ENCODE assay signal across 1 cellular context in the genomic region with DNA sequence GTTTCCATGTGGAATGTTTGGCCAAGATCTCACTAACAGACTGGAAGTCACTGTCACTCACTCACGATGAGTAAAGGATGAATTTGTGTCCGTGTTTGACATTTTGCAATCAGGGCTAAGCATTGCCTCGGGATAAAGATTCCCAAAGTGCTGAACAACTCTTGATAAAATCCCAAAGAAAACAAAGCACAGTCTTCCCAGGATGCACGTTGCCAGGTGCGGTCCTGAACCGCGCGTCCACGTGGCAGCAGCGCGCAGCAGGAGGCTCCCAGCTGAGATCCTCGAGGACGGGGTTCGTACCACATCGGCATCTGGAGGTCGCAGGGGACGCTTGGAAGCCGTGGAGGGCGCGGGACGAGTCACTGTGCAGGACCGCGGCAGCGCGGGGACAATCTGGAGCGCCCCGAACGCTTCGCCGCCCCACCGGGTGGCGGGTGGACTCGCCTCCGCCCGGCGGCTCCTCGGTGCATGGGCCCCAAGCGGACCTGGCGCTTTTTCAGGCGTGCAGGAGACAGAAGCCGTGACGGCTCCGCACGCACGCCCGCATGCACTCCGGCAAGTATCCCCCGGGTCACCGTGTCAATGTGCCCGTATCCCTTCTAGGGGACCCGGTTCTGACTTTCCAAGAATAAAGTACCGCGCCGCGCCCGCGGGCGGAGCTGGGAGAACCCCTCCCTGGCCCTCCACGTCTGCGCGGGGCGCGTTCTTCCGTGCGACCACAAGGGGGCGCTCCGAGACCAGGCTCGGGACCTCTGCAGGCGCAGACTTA.
TF ChIP-seq lines count a peak whose summit lies in the region.

No MANE protein-coding gene starts in this region.

TF ChIP-seq in K562, 482 proteins besides CTCF, POLR2A, EP300 and RAD21 (continued from another document and continues in another):
- TF ChIP-seq DACH1 (IDR thresholded peaks at IDR 0.05; ENCODE audit: partially characterized antibody) (no peak), CHCHD3 (CRISPR knock-in tag; IDR thresholded peaks at IDR 0.05) (no peak), CCNT2 (IDR thresholded peaks at IDR 0.05; ENCODE audit: borderline replicate concordance, extremely low read depth, insufficient read length, low read depth, low read length) (peak; percentile 25), ZNF197 (CRISPR knock-in tag; IDR thresholded peaks at IDR 0.05; ENCODE audit: low read depth) (no peak), SMARCB1 (IDR thresholded peaks at IDR 0.05; ENCODE audit: insufficient read length, low read depth) (no peak), ZFP36 (IDR thresholded peaks at IDR 0.05; ENCODE audit: low read depth, low read length, partially characterized antibody) (no peak), TFAM (CRISPR knock-in tag; conservative IDR thresholded peaks at IDR 0.05) (no peak), ZNF57 (CRISPR knock-in tag; IDR thresholded peaks at IDR 0.05) (no peak), ZKSCAN1 (IDR thresholded peaks at IDR 0.05; ENCODE audit: low read depth, low read length) (0 out of 2 replicates have a peak, but pooled peaks have one; percentile 33), CBFB (CRISPR knock-in tag; IDR thresholded peaks at IDR 0.05) (no peak), MEF2D (tag; conservative IDR thresholded peaks at IDR 0.05; ENCODE audit: low read depth) (no peak), KDM2B (CRISPR knock-in tag; IDR thresholded peaks at IDR 0.05) (peak; percentile 66; the same call in 1 of the 2 replicates), HDGF (IDR thresholded peaks at IDR 0.05) (no peak), SNRNP70 (optimal IDR thresholded peaks at IDR 0.05; ENCODE audit: low read depth, low read length) (no peak), TAF15 (IDR thresholded peaks at IDR 0.05; ENCODE audit: low read depth, low read length) (no peak), ARNT (IDR thresholded peaks at IDR 0.05) (no peak), POLR2B (IDR thresholded peaks at IDR 0.05; ENCODE audit: low read depth, partially characterized antibody) (no peak), NUFIP1 (IDR thresholded peaks at IDR 0.05; ENCODE audit: partially characterized antibody) (no peak), RBM22 (IDR thresholded peaks at IDR 0.05; ENCODE audit: low read depth, low read length, poor library complexity, severe bottlenecking) (no peak), NRF1 (conservative IDR thresholded peaks at IDR 0.05 in 1 of 2, IDR thresholded peaks at IDR 0.05 in 1 of 2) (peak; percentile 82 to 84), RB1 (IDR thresholded peaks at IDR 0.05; ENCODE audit: low read depth) (peak; percentile 92), POLR2G (IDR thresholded peaks at IDR 0.05; ENCODE audit: low read depth, low read length) (peak; percentile 36; the same call in 1 of the 2 replicates), SRSF7 (optimal IDR thresholded peaks at IDR 0.05; ENCODE audit: low read depth, low read length) (no peak), NFE2L1 (tag; IDR thresholded peaks at IDR 0.05; ENCODE audit: borderline replicate concordance, low read depth) (no peak), ZNF586 (CRISPR knock-in tag; conservative IDR thresholded peaks at IDR 0.05) (no peak), ATF1 (CRISPR knock-in tag; IDR thresholded peaks at IDR 0.05) (no peak), ATF1 (tag; IDR thresholded peaks at IDR 0.05) (peak; percentile 66; the same call in 1 of the 2 replicates), SMAD2 (IDR thresholded peaks at IDR 0.05; ENCODE audit: low read depth, low read length) (no peak)
- TF ChIP-seq, protein P1, sequence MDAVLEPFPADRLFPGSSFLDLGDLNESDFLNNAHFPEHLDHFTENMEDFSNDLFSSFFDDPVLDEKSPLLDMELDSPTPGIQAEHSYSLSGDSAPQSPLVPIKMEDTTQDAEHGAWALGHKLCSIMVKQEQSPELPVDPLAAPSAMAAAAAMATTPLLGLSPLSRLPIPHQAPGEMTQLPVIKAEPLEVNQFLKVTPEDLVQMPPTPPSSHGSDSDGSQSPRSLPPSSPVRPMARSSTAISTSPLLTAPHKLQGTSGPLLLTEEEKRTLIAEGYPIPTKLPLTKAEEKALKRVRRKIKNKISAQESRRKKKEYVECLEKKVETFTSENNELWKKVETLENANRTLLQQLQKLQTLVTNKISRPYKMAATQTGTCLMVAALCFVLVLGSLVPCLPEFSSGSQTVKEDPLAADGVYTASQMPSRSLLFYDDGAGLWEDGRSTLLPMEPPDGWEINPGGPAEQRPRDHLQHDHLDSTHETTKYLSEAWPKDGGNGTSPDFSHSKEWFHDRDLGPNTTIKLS (IDR thresholded peaks at IDR 0.05; ENCODE audit: borderline replicate concordance, low read depth), result peak; percentile 90
- TF ChIP-seq, protein P2, sequence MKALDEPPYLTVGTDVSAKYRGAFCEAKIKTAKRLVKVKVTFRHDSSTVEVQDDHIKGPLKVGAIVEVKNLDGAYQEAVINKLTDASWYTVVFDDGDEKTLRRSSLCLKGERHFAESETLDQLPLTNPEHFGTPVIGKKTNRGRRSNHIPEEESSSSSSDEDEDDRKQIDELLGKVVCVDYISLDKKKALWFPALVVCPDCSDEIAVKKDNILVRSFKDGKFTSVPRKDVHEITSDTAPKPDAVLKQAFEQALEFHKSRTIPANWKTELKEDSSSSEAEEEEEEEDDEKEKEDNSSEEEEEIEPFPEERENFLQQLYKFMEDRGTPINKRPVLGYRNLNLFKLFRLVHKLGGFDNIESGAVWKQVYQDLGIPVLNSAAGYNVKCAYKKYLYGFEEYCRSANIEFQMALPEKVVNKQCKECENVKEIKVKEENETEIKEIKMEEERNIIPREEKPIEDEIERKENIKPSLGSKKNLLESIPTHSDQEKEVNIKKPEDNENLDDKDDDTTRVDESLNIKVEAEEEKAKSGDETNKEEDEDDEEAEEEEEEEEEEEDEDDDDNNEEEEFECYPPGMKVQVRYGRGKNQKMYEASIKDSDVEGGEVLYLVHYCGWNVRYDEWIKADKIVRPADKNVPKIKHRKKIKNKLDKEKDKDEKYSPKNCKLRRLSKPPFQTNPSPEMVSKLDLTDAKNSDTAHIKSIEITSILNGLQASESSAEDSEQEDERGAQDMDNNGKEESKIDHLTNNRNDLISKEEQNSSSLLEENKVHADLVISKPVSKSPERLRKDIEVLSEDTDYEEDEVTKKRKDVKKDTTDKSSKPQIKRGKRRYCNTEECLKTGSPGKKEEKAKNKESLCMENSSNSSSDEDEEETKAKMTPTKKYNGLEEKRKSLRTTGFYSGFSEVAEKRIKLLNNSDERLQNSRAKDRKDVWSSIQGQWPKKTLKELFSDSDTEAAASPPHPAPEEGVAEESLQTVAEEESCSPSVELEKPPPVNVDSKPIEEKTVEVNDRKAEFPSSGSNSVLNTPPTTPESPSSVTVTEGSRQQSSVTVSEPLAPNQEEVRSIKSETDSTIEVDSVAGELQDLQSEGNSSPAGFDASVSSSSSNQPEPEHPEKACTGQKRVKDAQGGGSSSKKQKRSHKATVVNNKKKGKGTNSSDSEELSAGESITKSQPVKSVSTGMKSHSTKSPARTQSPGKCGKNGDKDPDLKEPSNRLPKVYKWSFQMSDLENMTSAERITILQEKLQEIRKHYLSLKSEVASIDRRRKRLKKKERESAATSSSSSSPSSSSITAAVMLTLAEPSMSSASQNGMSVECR (CRISPR knock-in tag; IDR thresholded peaks at IDR 0.05), result no peak
- TF ChIP-seq, protein P3, sequence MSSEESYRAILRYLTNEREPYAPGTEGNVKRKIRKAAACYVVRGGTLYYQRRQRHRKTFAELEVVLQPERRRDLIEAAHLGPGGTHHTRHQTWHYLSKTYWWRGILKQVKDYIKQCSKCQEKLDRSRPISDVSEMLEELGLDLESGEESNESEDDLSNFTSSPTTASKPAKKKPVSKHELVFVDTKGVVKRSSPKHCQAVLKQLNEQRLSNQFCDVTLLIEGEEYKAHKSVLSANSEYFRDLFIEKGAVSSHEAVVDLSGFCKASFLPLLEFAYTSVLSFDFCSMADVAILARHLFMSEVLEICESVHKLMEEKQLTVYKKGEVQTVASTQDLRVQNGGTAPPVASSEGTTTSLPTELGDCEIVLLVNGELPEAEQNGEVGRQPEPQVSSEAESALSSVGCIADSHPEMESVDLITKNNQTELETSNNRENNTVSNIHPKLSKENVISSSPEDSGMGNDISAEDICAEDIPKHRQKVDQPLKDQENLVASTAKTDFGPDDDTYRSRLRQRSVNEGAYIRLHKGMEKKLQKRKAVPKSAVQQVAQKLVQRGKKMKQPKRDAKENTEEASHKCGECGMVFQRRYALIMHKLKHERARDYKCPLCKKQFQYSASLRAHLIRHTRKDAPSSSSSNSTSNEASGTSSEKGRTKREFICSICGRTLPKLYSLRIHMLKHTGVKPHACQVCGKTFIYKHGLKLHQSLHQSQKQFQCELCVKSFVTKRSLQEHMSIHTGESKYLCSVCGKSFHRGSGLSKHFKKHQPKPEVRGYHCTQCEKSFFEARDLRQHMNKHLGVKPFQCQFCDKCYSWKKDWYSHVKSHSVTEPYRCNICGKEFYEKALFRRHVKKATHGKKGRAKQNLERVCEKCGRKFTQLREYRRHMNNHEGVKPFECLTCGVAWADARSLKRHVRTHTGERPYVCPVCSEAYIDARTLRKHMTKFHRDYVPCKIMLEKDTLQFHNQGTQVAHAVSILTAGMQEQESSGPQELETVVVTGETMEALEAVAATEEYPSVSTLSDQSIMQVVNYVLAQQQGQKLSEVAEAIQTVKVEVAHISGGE (CRISPR knock-in tag; IDR thresholded peaks at IDR 0.05), result no peak
- TF ChIP-seq, protein P4, sequence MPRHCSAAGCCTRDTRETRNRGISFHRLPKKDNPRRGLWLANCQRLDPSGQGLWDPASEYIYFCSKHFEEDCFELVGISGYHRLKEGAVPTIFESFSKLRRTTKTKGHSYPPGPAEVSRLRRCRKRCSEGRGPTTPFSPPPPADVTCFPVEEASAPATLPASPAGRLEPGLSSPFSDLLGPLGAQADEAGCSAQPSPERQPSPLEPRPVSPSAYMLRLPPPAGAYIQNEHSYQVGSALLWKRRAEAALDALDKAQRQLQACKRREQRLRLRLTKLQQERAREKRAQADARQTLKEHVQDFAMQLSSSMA (CRISPR knock-in tag; IDR thresholded peaks at IDR 0.05), result no peak
- TF ChIP-seq, protein P5, sequence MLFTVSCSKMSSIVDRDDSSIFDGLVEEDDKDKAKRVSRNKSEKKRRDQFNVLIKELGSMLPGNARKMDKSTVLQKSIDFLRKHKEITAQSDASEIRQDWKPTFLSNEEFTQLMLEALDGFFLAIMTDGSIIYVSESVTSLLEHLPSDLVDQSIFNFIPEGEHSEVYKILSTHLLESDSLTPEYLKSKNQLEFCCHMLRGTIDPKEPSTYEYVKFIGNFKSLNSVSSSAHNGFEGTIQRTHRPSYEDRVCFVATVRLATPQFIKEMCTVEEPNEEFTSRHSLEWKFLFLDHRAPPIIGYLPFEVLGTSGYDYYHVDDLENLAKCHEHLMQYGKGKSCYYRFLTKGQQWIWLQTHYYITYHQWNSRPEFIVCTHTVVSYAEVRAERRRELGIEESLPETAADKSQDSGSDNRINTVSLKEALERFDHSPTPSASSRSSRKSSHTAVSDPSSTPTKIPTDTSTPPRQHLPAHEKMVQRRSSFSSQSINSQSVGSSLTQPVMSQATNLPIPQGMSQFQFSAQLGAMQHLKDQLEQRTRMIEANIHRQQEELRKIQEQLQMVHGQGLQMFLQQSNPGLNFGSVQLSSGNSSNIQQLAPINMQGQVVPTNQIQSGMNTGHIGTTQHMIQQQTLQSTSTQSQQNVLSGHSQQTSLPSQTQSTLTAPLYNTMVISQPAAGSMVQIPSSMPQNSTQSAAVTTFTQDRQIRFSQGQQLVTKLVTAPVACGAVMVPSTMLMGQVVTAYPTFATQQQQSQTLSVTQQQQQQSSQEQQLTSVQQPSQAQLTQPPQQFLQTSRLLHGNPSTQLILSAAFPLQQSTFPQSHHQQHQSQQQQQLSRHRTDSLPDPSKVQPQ (CRISPR knock-in tag; IDR thresholded peaks at IDR 0.05; ENCODE audit: borderline replicate concordance), result no peak
- TF ChIP-seq, protein P6, sequence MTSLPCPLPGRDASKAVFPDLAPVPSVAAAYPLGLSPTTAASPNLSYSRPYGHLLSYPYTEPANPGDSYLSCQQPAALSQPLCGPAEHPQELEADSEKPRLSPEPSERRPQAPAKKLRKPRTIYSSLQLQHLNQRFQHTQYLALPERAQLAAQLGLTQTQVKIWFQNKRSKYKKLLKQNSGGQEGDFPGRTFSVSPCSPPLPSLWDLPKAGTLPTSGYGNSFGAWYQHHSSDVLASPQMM (CRISPR knock-in tag; IDR thresholded peaks at IDR 0.05), result no peak
- TF ChIP-seq, protein P7, sequence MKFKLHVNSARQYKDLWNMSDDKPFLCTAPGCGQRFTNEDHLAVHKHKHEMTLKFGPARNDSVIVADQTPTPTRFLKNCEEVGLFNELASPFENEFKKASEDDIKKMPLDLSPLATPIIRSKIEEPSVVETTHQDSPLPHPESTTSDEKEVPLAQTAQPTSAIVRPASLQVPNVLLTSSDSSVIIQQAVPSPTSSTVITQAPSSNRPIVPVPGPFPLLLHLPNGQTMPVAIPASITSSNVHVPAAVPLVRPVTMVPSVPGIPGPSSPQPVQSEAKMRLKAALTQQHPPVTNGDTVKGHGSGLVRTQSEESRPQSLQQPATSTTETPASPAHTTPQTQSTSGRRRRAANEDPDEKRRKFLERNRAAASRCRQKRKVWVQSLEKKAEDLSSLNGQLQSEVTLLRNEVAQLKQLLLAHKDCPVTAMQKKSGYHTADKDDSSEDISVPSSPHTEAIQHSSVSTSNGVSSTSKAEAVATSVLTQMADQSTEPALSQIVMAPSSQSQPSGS (CRISPR knock-in tag; IDR thresholded peaks at IDR 0.05), result no peak
- TF ChIP-seq, protein P8, sequence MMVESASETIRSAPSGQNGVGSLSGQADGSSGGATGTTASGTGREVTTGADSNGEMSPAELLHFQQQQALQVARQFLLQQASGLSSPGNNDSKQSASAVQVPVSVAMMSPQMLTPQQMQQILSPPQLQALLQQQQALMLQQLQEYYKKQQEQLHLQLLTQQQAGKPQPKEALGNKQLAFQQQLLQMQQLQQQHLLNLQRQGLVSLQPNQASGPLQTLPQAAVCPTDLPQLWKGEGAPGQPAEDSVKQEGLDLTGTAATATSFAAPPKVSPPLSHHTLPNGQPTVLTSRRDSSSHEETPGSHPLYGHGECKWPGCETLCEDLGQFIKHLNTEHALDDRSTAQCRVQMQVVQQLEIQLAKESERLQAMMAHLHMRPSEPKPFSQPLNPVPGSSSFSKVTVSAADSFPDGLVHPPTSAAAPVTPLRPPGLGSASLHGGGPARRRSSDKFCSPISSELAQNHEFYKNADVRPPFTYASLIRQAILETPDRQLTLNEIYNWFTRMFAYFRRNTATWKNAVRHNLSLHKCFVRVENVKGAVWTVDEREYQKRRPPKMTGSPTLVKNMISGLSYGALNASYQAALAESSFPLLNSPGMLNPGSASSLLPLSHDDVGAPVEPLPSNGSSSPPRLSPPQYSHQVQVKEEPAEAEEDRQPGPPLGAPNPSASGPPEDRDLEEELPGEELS (CRISPR knock-in tag; IDR thresholded peaks at IDR 0.05; ENCODE audit: borderline replicate concordance), result peak; percentile 66; the same call in 1 of the 2 replicates
- TF ChIP-seq, protein P9, sequence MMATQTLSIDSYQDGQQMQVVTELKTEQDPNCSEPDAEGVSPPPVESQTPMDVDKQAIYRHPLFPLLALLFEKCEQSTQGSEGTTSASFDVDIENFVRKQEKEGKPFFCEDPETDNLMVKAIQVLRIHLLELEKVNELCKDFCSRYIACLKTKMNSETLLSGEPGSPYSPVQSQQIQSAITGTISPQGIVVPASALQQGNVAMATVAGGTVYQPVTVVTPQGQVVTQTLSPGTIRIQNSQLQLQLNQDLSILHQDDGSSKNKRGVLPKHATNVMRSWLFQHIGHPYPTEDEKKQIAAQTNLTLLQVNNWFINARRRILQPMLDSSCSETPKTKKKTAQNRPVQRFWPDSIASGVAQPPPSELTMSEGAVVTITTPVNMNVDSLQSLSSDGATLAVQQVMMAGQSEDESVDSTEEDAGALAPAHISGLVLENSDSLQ (IDR thresholded peaks at IDR 0.05), result peak; percentile 59
